ENCODE assay signal across 2 cellular contexts in genomic region chr2:60567092-60567491, GRCh38.
A peak's percentile ranks its signal among the peaks of the same experiment; 100 is the strongest.
TF ChIP-seq lines count a peak whose summit lies in the region.

No MANE protein-coding gene starts in this region.

TF ChIP-seq in SK-N-SH, 30 proteins besides CTCF, POLR2A, EP300 and RAD21 (continued from another document):
- no peak for TF ChIP-seq IRF3 (IDR thresholded peaks at IDR 0.05; ENCODE audit: low read depth, low read length)
- TF ChIP-seq CHD2 (IDR thresholded peaks at IDR 0.05; ENCODE audit: low read length, partially characterized antibody): no peak
- peak; percentile 16; the same call in 1 of the 2 replicates for TF ChIP-seq GATA2 (CRISPR knock-in tag; IDR thresholded peaks at IDR 0.05)
- no peak for TF ChIP-seq RXRA (IDR thresholded peaks at IDR 0.05; ENCODE audit: borderline replicate concordance, low read depth)
- no peak for TF ChIP-seq USF1 (IDR thresholded peaks at IDR 0.05; ENCODE audit: borderline replicate concordance, low read depth)
TF ChIP-seq in SK-N-SH: peak in this region for 1.

TF ChIP-seq in SK-N-SH treated with all-trans-retinoic acid at 6 μM for 48 hours, 23 proteins besides CTCF, POLR2A, EP300 and RAD21 (continued from another document):
- TF ChIP-seq, protein P1, sequence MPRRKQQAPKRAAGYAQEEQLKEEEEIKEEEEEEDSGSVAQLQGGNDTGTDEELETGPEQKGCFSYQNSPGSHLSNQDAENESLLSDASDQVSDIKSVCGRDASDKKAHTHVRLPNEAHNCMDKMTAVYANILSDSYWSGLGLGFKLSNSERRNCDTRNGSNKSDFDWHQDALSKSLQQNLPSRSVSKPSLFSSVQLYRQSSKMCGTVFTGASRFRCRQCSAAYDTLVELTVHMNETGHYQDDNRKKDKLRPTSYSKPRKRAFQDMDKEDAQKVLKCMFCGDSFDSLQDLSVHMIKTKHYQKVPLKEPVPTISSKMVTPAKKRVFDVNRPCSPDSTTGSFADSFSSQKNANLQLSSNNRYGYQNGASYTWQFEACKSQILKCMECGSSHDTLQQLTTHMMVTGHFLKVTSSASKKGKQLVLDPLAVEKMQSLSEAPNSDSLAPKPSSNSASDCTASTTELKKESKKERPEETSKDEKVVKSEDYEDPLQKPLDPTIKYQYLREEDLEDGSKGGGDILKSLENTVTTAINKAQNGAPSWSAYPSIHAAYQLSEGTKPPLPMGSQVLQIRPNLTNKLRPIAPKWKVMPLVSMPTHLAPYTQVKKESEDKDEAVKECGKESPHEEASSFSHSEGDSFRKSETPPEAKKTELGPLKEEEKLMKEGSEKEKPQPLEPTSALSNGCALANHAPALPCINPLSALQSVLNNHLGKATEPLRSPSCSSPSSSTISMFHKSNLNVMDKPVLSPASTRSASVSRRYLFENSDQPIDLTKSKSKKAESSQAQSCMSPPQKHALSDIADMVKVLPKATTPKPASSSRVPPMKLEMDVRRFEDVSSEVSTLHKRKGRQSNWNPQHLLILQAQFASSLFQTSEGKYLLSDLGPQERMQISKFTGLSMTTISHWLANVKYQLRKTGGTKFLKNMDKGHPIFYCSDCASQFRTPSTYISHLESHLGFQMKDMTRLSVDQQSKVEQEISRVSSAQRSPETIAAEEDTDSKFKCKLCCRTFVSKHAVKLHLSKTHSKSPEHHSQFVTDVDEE (CRISPR knock-in tag; IDR thresholded peaks at IDR 0.05): no peak
- no peak for TF ChIP-seq PPARA (CRISPR knock-in tag; IDR thresholded peaks at IDR 0.05; ENCODE audit: borderline replicate concordance)
- TF ChIP-seq ZC3H10 (CRISPR knock-in tag; IDR thresholded peaks at IDR 0.05): no peak
- TF ChIP-seq ZNF8 (CRISPR knock-in tag; IDR thresholded peaks at IDR 0.05): no peak
- TF ChIP-seq BACH2 (CRISPR knock-in tag; IDR thresholded peaks at IDR 0.05; ENCODE audit: borderline replicate concordance): no peak
- no peak for TF ChIP-seq ISL1 (CRISPR knock-in tag; IDR thresholded peaks at IDR 0.05)
- TF ChIP-seq OSR1 (CRISPR knock-in tag; IDR thresholded peaks at IDR 0.05): no peak
- TF ChIP-seq CSRNP3 (CRISPR knock-in tag; IDR thresholded peaks at IDR 0.05): no peak
- no peak for TF ChIP-seq ZNF70 (CRISPR knock-in tag; IDR thresholded peaks at IDR 0.05)
- TF ChIP-seq CSDC2 (CRISPR knock-in tag; IDR thresholded peaks at IDR 0.05): no peak
- no peak for TF ChIP-seq SNAI2 (CRISPR knock-in tag; IDR thresholded peaks at IDR 0.05)
- no peak for TF ChIP-seq TOX (CRISPR knock-in tag; IDR thresholded peaks at IDR 0.05; ENCODE audit: borderline replicate concordance)
- TF ChIP-seq ZFP30 (CRISPR knock-in tag; IDR thresholded peaks at IDR 0.05): no peak
